2 cellular contexts compared by ENCODE assay signal in genomic region chr14:68476965-68477455, GRCh38.
TF ChIP-seq lines count a peak whose summit lies in the region.

No MANE protein-coding gene starts in this region.

TF ChIP-seq in liver, 16 proteins besides CTCF, POLR2A, EP300 and RAD21 (continued from another document):
- TF ChIP-seq REST (IDR thresholded peaks at IDR 0.05): no peak
- TF ChIP-seq, protein P1, sequence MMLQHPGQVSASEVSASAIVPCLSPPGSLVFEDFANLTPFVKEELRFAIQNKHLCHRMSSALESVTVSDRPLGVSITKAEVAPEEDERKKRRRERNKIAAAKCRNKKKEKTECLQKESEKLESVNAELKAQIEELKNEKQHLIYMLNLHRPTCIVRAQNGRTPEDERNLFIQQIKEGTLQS (IDR thresholded peaks at IDR 0.05): no peak
- no peak for TF ChIP-seq TAF1 (conservative IDR thresholded peaks at IDR 0.05)
- no peak for TF ChIP-seq HNF4G (IDR thresholded peaks at IDR 0.05)
- TF ChIP-seq EGR1 (IDR thresholded peaks at IDR 0.05; ENCODE audit: low read depth in 2 of 2): no peak
- no peak for TF ChIP-seq HNF4A (conservative IDR thresholded peaks at IDR 0.05)
- TF ChIP-seq, protein P2, sequence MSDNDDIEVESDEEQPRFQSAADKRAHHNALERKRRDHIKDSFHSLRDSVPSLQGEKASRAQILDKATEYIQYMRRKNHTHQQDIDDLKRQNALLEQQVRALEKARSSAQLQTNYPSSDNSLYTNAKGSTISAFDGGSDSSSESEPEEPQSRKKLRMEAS (IDR thresholded peaks at IDR 0.05): no peak
TF ChIP-seq in liver: peak in this region for 0.

TF ChIP-seq in HepG2, 621 proteins besides CTCF, POLR2A, EP300 and RAD21 (continued from another document):
- TF ChIP-seq EEA1 (CRISPR knock-in tag; IDR thresholded peaks at IDR 0.05; ENCODE audit: borderline replicate concordance): no peak
- no peak for TF ChIP-seq ZNF180 (CRISPR knock-in tag; IDR thresholded peaks at IDR 0.05; ENCODE audit: borderline replicate concordance, low read depth)
